18 cellular contexts compared by ENCODE assay signal in the genomic region with DNA sequence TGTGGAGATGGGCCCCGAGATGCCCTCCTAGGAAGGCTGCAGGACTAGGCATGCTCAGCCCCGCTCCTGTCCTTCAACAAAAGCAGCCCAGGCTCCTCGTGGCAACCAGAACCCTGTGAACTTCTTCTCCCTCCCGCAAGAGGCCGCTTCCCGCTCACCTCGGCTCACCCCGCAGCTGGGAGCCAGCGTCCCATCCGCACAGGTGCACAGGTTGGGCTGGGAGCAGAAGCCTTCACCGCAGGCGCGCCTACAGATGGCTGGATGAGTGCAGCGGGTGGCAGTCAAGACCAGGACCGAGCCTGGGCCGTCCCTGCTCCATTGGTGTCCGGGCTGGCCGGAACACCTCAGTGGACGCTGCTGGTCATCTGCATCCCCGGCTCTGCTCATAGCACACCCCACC. TPM values are rescaled to one million over a fixed set of nuclear protein-coding genes. Genes with fewer than 3 reads are reported as not detected.
DNase-seq lines count a peak whose midpoint lies in the region; ATAC-seq and TF ChIP-seq lines count a peak whose summit lies in the region.
"Had no signal": no experiment of that assay in that cellular context is flagged by ENCODE, and none has a peak within 500 bp of the region (broad histone marks: within the 10 kb centered on the region; RNA-seq: fewer than 3 reads in every experiment).

No MANE protein-coding gene starts in this region.

- TF ChIP-seq POLR2A in ovary (IDR thresholded peaks at IDR 0.05) = no peak

- H3K27me3 ChIP-seq in ovary = no peaks in the 10 kb centered on the region

- DNase-seq in DMS79 (lab: John Stamatoyannopoulos, UW) = peak; percentile 56
- DNase-seq in NCI-H2107 (lab: John Stamatoyannopoulos, UW) = peak; percentile 77
- no peak for DNase-seq in T-helper 17 cell
- no peak for DNase-seq in mucosa of descending colon
- no peak for DNase-seq in ovary
- no peak for DNase-seq in ACHN
- DNase-seq: activated CD4-positive, alpha-beta memory T cell treated with anti-CD3 and anti-CD28 coated beads, Interleukin-2, amount 10 ng/mL, durations not matched to agents 7 days and 5 days; adrenal gland; GF-D8; NCI-H1694 treated with DMSO at 0.1 percent for 48 hours had no signal

- no peak overlapping the region for H3K27ac ChIP-seq in ovary
- H3K27ac ChIP-seq: adrenal gland, C4-2B, prostate gland, suprapubic skin had no signal

- in situ Hi-C loops in ACHN (cut with HindIII; ENCODE audit: low pct_ligation_motif_present, low pct_unique_long_range_greater_than_20kb, low sequenced_read_pairs) = no loop called here

- H3K27me3 Mint-ChIP-seq in T-helper 17 cell = peaks cover 51% of the 10 kb centered on the region

- peaks cover 10% of the 10 kb centered on the region for H3K36me3 Mint-ChIP-seq in T-helper 17 cell (ENCODE audit: low read depth)
- H3K36me3 Mint-ChIP-seq: IgD-negative memory B cell had no signal

- H3K4me3 Mint-ChIP-seq in T-helper 17 cell = no peak overlapping the region
- H3K4me3 Mint-ChIP-seq: activated CD4-positive, alpha-beta memory T cell treated with anti-CD3 and anti-CD28 coated beads, Interleukin-2, amount 10 ng/mL, durations not matched to agents 7 days and 5 days; activated T-helper 1 cell treated with anti-CD3 and anti-CD28 coated beads, Interleukin-12 subunit alpha, Interleukin-12 subunit beta, Interleukin-2, Interleukin-4 antibody, amounts not matched to agents 30 ng/mL and 10 ng/mL and 1 ng/mL, durations not matched to agents 14 hours and 24 hours and 36 hours; IgD-negative memory B cell had no signal

- intact Hi-C loops in mucosa of descending colon (cut with DNase I, micrococcal nuclease) = no loop called here
- intact Hi-C loops in ovary (cut with DNase I) = no loop called here

- H3K4me1 Mint-ChIP-seq in T-helper 17 cell = peaks cover 10% of the 10 kb centered on the region

- H3K9me3 ChIP-seq in T-helper 17 cell (ENCODE audit: control insufficient read depth, low read length, poor library complexity, severe bottlenecking) (no peaks in the 10 kb centered on the region), mucosa of descending colon (no peaks in the 10 kb centered on the region), ovary (no peaks in the 10 kb centered on the region)
- H3K9me3 ChIP-seq: adrenal gland, prostate gland, suprapubic skin had no signal

- TF ChIP-seq CTCF in mucosa of descending colon (IDR thresholded peaks at IDR 0.05) = no peak
- no peak for TF ChIP-seq CTCF in ovary (IDR thresholded peaks at IDR 0.05)

- 63 to 80% (median 69%) methylated on average over 20 of the region's 20 CpGs for WGBS in ovary, 3 donors

- H3K36me3 ChIP-seq in mucosa of descending colon (ENCODE audit: low read depth) (no peaks in the 10 kb centered on the region), ovary (no peaks in the 10 kb centered on the region)
- H3K36me3 ChIP-seq: adrenal gland, prostate gland, suprapubic skin had no signal

- H3K4me1 ChIP-seq in mucosa of descending colon (ENCODE audit: low read depth) (peaks cover 7% of the 10 kb centered on the region), ovary (ENCODE audit: insufficient read depth) (no peaks in the 10 kb centered on the region)

- ATAC-seq in T-helper 17 cell (no peak), mucosa of descending colon (peak; percentile 45), GM21381 (IDR thresholded peaks at IDR 0.05; ENCODE audit: unreplicated experiment) (no peak)

- no peak for TF ChIP-seq EP300 in ovary (IDR thresholded peaks at IDR 0.05)

- no peak overlapping the region for H3K4me3 ChIP-seq in mucosa of descending colon
- H3K4me3 ChIP-seq in ovary = no peak overlapping the region
- H3K4me3 ChIP-seq: adrenal gland, prostate gland, suprapubic skin had no signal

- H3K27ac Mint-ChIP-seq in T-helper 17 cell = peak overlapping the region; percentile 54
- H3K27ac Mint-ChIP-seq: activated CD4-positive, alpha-beta memory T cell treated with anti-CD3 and anti-CD28 coated beads, Interleukin-2, amount 10 ng/mL, durations not matched to agents 7 days and 5 days; activated T-helper 1 cell treated with anti-CD3 and anti-CD28 coated beads, Interleukin-12 subunit alpha, Interleukin-12 subunit beta, Interleukin-2, Interleukin-4 antibody, amounts not matched to agents 30 ng/mL and 10 ng/mL and 1 ng/mL, durations not matched to agents 14 hours and 24 hours and 36 hours; IgD-negative memory B cell had no signal

RNA-seq across cellular contexts. Expression of gene FBN3, which starts 3.4 kb away (rescaled TPM):
- not detected for total RNA-seq in T-helper 17 cell
- total RNA-seq in mucosa of descending colon = under 1 TPM in 1 of 3 donors, not detected in 2; 0.35 TPM
- under 1 TPM in 6 of 7 donors, not detected in 1; 0.08 to 0.74 (median 0.28) TPM for total RNA-seq in ovary
- polyA plus RNA-seq in ovary = under 1 TPM in 1 of 2 donors, not detected in 1; 0.21 TPM
- total RNA-seq: activated CD4-positive, alpha-beta memory T cell treated with anti-CD3 and anti-CD28 coated beads, Interleukin-2, amount 10 ng/mL, durations not matched to agents 7 days and 5 days; activated T-helper 1 cell treated with anti-CD3 and anti-CD28 coated beads, Interleukin-12 subunit alpha, Interleukin-12 subunit beta, Interleukin-2, Interleukin-4 antibody, amounts not matched to agents 30 ng/mL and 10 ng/mL and 1 ng/mL, durations not matched to agents 14 hours and 24 hours and 36 hours; endothelial cell of umbilical vein; SK-MEL-5 had no signal
- polyA plus RNA-seq: endothelial cell of umbilical vein, IgD-negative memory B cell had no signal

Comparison
In these comparisons a context has a peak if more than half of its experiments do, and no peak if none do; other contexts are left out.
1. DNase-seq: peak in DMS79 (single experiment) and NCI-H2107 (single experiment); none in T-helper 17 cell (0 of 3), mucosa of descending colon (0 of 3), ovary (0 of 5) and ACHN (single experiment).